8 cellular contexts compared by ENCODE assay signal in the genomic region with DNA sequence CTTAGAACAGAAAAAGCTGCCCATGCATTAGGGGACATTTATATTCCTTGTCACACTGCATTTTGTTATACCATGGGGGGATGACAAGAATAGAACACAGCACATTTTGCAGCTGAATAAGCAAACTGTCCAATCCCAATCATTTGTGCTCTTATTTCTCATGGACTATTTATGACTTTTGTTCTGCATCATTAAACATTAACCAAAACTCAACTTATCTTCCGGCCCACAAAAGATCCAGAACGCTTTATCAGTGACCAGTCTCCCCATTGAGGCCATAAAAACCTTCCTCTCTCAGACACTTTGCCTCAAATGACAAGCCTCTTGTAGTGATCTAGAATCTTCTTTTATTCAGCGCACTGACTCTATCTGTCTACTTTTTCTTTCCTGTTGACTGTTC. TPM values are rescaled to one million over a fixed set of nuclear protein-coding genes. Genes with fewer than 3 reads are reported as not detected.
"Had no signal": no experiment of that assay in that cellular context is flagged by ENCODE, and none has a peak within 500 bp of the region (broad histone marks: within the 10 kb centered on the region; RNA-seq: fewer than 3 reads in every experiment).

No MANE protein-coding gene starts in this region.

- H3K9ac ChIP-seq: GM23248 had no signal

- H3K36me3 ChIP-seq: HAP-1 had no signal

- H3K9me3 ChIP-seq: HAP-1 had no signal

- FAIRE-seq: HTR-8/SVneo, K562 had no signal

- H3K27ac ChIP-seq: GM23248 had no signal

- H3K4me3 ChIP-seq: GM23248, HAP-1, K562 had no signal

- H3K4me1 ChIP-seq: HAP-1 had no signal

- DNase-seq: GM23248, GOT3, H7, HFFc6, IMR-90 had no signal

- H2AFZ ChIP-seq: GM23248 had no signal

RNA-seq across cellular contexts. Expression of a gene that starts 28.4 kb away (rescaled TPM):
- total RNA-seq: IMR-90, K562 had no signal
- polyA plus RNA-seq: GM23248, IMR-90, K562 had no signal
